In the genomic region with DNA sequence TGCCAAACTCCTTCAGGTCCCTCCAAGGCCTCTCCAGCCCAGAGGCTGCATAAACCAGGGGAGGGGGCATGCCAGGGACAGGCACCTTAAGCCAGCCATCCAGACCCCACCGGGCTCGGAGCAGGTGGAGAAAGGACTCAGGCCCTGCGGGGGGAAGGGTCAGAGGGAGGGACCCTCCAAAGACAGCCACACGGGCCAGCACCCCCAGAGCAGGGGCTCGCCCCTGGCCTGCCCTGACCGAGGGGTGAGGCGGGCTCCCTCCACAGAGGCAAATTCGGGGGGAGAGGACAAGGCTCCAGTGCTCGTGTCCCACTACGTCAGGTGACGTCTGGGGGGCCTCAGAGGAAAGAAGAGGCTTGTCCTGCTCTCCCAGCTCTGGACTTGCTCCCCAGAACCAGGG, we compare ENCODE assay signal across 23 cellular contexts. TPM values are rescaled to one million over a fixed set of nuclear protein-coding genes. Genes with fewer than 3 reads are reported as not detected.
"Had no signal": no experiment of that assay in that cellular context is flagged by ENCODE, and none has a peak within 500 bp of the region (broad histone marks: within the 10 kb centered on the region; RNA-seq: fewer than 3 reads in every experiment).

No MANE protein-coding gene starts in this region.

- H3K4me3 Mint-ChIP-seq: dendritic cell treated with granulocyte-macrophage colony-stimulating factor and Interleukin-4, amounts not matched to agents 40 ng/mL and 50 ng/mL, for 4 days; effector memory CD8-positive, alpha-beta T cell; endodermal cell; mesothelial cell of epicardium had no signal

- H3K27me3 Mint-ChIP-seq: effector memory CD8-positive, alpha-beta T cell had no signal

- H3K36me3 ChIP-seq: colonic mucosa, esophagus squamous epithelium, gastroesophageal sphincter, heart left ventricle, left lung, lower lobe of right lung had no signal

- H3K9me3 ChIP-seq: colonic mucosa, esophagus squamous epithelium, gastroesophageal sphincter, heart left ventricle, left lung, lower lobe of right lung, mucosa of descending colon had no signal

- DNase-seq: colonic mucosa; cortex of kidney; effector CD8-positive, alpha-beta T cell; effector memory CD8-positive, alpha-beta T cell; endodermal cell; erythroblast; esophagus squamous epithelium; foreskin fibroblast; foreskin melanocyte; heart left ventricle; hippocampal formation; left cardiac atrium; left lung; left ventricle myocardium superior; lower lobe of right lung; mesenchymal stem cell; mucosa of descending colon had no signal

- H3K27me3 ChIP-seq: colonic mucosa, left lung had no signal

- H3K9me3 Mint-ChIP-seq: dendritic cell treated with granulocyte-macrophage colony-stimulating factor and Interleukin-4, amounts not matched to agents 40 ng/mL and 50 ng/mL, for 4 days; effector memory CD8-positive, alpha-beta T cell; endodermal cell; mesothelial cell of epicardium had no signal

- H3K27ac Mint-ChIP-seq: dendritic cell treated with granulocyte-macrophage colony-stimulating factor and Interleukin-4, amounts not matched to agents 40 ng/mL and 50 ng/mL, for 4 days; effector memory CD8-positive, alpha-beta T cell; endodermal cell had no signal

- H3K4me3 ChIP-seq: colonic mucosa, esophagus squamous epithelium, gastroesophageal sphincter, heart left ventricle, left lung, lower lobe of right lung, mucosa of descending colon had no signal

- H3K27ac ChIP-seq: colonic mucosa, epithelial cell of prostate, esophagus squamous epithelium, gastroesophageal sphincter, heart left ventricle, left lung, lower lobe of right lung had no signal

- H3K4me1 ChIP-seq: colonic mucosa had no signal

RNA-seq across cellular contexts. Expression of gene TP73, which starts 49.2 kb away (rescaled TPM):
- total RNA-seq: dermis microvascular lymphatic vessel endothelial cell, mesenteric fat pad had no signal
